8 cellular contexts compared by ENCODE assay signal in the genomic region with DNA sequence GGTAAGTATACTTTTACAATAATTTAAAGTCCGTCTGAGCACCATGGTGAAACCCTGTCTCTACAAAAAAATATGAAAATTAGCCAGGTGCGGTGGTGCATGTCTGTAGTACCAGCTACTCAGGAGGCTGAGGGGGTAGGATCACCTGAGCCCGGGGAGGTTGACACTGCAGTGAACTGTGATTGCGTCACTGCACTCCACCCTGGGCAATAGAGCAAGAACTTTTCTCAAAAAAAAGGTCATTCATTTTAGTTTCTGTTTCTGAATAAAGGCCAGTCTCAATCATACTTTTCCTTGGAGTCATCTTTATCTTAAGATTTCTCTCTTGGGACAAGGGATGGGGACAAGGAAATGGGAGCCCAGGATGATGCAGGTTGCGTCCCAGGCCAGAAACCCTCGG. TPM values are rescaled to one million over a fixed set of nuclear protein-coding genes. Genes with fewer than 3 reads are reported as not detected.
A peak's percentile ranks its signal among the peaks of the same experiment; 100 is the strongest.
DNase-seq lines count a peak whose midpoint lies in the region; ATAC-seq and TF ChIP-seq lines count a peak whose summit lies in the region.

No MANE protein-coding gene starts in this region.

- H3K27me3 ChIP-seq in mammary epithelial cell (ENCODE audit: insufficient read depth, low read length) (no peaks in the 10 kb centered on the region), aorta (ENCODE audit: control insufficient read depth in 1 of 2, insufficient read depth in 2 of 2, low read length in 1 of 2) (no peaks in the 10 kb centered on the region), mesendoderm (ENCODE audit: insufficient read depth, low read length, poor library complexity) (no peaks in the 10 kb centered on the region)

- no peak overlapping the region for H3K4me3 ChIP-seq in mammary epithelial cell (replicated peaks in 1 of 3; ENCODE audit: insufficient read depth in 1 of 3, low read depth in 2 of 3, low read length in 3 of 3)
- H3K4me3 ChIP-seq in aorta (ENCODE audit: low read length in 2 of 2) = no peak overlapping the region
- no peak overlapping the region for H3K4me3 ChIP-seq in mesendoderm (ENCODE audit: low read length)

- H2BK120ac ChIP-seq in mesendoderm (ENCODE audit: low read depth, low read length) = no peak overlapping the region

- H2BK15ac ChIP-seq in mesendoderm (replicated peaks; ENCODE audit: low read depth) = no peak overlapping the region

- H3K79me2 ChIP-seq in mammary epithelial cell (ENCODE audit: insufficient read depth, low read length) = peaks cover 51% of the 10 kb centered on the region
- H3K79me2 ChIP-seq in mesendoderm (ENCODE audit: control insufficient read depth, insufficient read depth, low read length) = no peaks in the 10 kb centered on the region

- POLR2A ChIA-PET in MCF 10A (lab: Yijun Ruan, JAX) = interaction anchor here (1.8 kb wide), 1 partner anchor 12 kb away, joined by 6 read pairs; a partner anchor contains a TSS

- TF ChIP-seq CTCF in MCF 10A (IDR thresholded peaks at IDR 0.05; ENCODE audit: unreplicated experiment) (no peak), mammary epithelial cell (conservative IDR thresholded peaks at IDR 0.05 in 1 of 2, IDR thresholded peaks at IDR 0.05 in 1 of 2; ENCODE audit: extremely low read depth in 1 of 2, insufficient read depth in 1 of 2, low read depth in 1 of 2, low read length in 2 of 2) (no peak), endothelial cell (IDR thresholded peaks at IDR 0.05; ENCODE audit: unreplicated experiment) (no peak)

- no peaks in the 10 kb centered on the region for H3K27me3 Mint-ChIP-seq in MCF 10A (ENCODE audit: insufficient read depth, unreplicated experiment)
- no peaks in the 10 kb centered on the region for H3K27me3 Mint-ChIP-seq in endothelial cell (ENCODE audit: unreplicated experiment)

- WGBS in mammary epithelial cell (ENCODE audit: low coverage, missing lambda C conversion rate) = 81% methylated on average over 6 of the region's 6 CpGs
- WGBS in aorta, 2 donors = 88 to 89% methylated on average over 6 of the region's 6 CpGs
- no CpG with 5 or more reads among the region's 6 CpGs for WGBS in mesendoderm (ENCODE audit: extremely low coverage, insufficient coverage, low lambda C conversion rate)

- no peak for DNase-seq in MCF 10A (ENCODE audit: unreplicated experiment)
- no peak for DNase-seq in mammary epithelial cell
- no peak for DNase-seq in endothelial cell (ENCODE audit: low spot score)
- no peak for DNase-seq in aorta
- DNase-seq in mesendoderm = no peak
- no peak for DNase-seq in NCI-H2171 treated with DMSO at 0.1 percent for 48 hours (lab: John Stamatoyannopoulos, UW)
- no peak for DNase-seq in NCI-H82 treated with DMSO at 0.1 percent for 48 hours (lab: John Stamatoyannopoulos, UW; ENCODE audit: unreplicated experiment)

- H2AFZ ChIP-seq in mammary epithelial cell (ENCODE audit: low read depth, low read length) = no peak overlapping the region

- H3K9me3 Mint-ChIP-seq in MCF 10A (ENCODE audit: unreplicated experiment) (no peaks in the 10 kb centered on the region), endothelial cell (ENCODE audit: unreplicated experiment) (no peaks in the 10 kb centered on the region)

- H3K9ac ChIP-seq in mammary epithelial cell (ENCODE audit: insufficient read depth, low read length) (no peak overlapping the region), mesendoderm (ENCODE audit: low read length) (no peak overlapping the region)

- peaks cover 2% of the 10 kb centered on the region for H3K79me1 ChIP-seq in mesendoderm (ENCODE audit: low read length)

- no peaks in the 10 kb centered on the region for H3K4me1 ChIP-seq in mammary epithelial cell (ENCODE audit: insufficient read depth, low read length)
- no peaks in the 10 kb centered on the region for H3K4me1 ChIP-seq in aorta (ENCODE audit: control insufficient read depth in 1 of 2, insufficient read depth in 2 of 2, low read length in 2 of 2)
- H3K4me1 ChIP-seq in mesendoderm (ENCODE audit: control insufficient read depth, low read depth, low read length) = no peaks in the 10 kb centered on the region

- no peak overlapping the region for H3K4me2 ChIP-seq in mammary epithelial cell (ENCODE audit: insufficient read depth, low read depth, low read length)
- no peak overlapping the region for H3K4me2 ChIP-seq in mesendoderm (ENCODE audit: low read length)

- no peak overlapping the region for H3K23ac ChIP-seq in mesendoderm (ENCODE audit: low read length)

- in situ Hi-C loops in mammary epithelial cell (cut with MboI; ENCODE audit: low sequenced_read_pairs in 2 of 2) = no loop called here

- peak; percentile 57 for ATAC-seq in HG03342 (IDR thresholded peaks at IDR 0.05; ENCODE audit: unreplicated experiment)
- no peak for ATAC-seq in aorta (ENCODE audit: low FRiP score)

- peak overlapping the region; percentile 55 for H3K27ac Mint-ChIP-seq in MCF 10A (ENCODE audit: low read depth, unreplicated experiment)
- H3K27ac Mint-ChIP-seq in endothelial cell (ENCODE audit: unreplicated experiment) = peak overlapping the region; percentile 20

- H3K27ac ChIP-seq in mammary epithelial cell (ENCODE audit: insufficient read depth, low read depth, low read length) (no peak overlapping the region), aorta (ENCODE audit: low read depth in 1 of 2, low read length in 2 of 2) (no peak overlapping the region), mesendoderm (ENCODE audit: low read depth, low read length) (no peak overlapping the region)

- H3K18ac ChIP-seq in mesendoderm (ENCODE audit: low read length) = no peak overlapping the region

- dilution Hi-C loops in mammary epithelial cell (cut with HindIII; ENCODE audit: low sequenced_read_pairs) = no loop called here

- peaks cover 37% of the 10 kb centered on the region for H3K36me3 Mint-ChIP-seq in MCF 10A (ENCODE audit: insufficient read depth, unreplicated experiment)
- no peaks in the 10 kb centered on the region for H3K36me3 Mint-ChIP-seq in endothelial cell (ENCODE audit: low read depth, unreplicated experiment)

- peaks cover 7% of the 10 kb centered on the region for H3K4me1 Mint-ChIP-seq in MCF 10A (ENCODE audit: insufficient read depth, unreplicated experiment)
- H3K4me1 Mint-ChIP-seq in endothelial cell (ENCODE audit: unreplicated experiment) = peaks cover 13% of the 10 kb centered on the region

- H4K8ac ChIP-seq in mesendoderm (ENCODE audit: low read depth, low read length) = no peak overlapping the region

- H4K20me1 ChIP-seq in mammary epithelial cell (ENCODE audit: insufficient read depth, low read length) = no peaks in the 10 kb centered on the region

- H3K9me3 ChIP-seq in mammary epithelial cell (replicated peaks; ENCODE audit: insufficient read depth, low read length) (no peaks in the 10 kb centered on the region), aorta (ENCODE audit: control insufficient read depth, low read length) (no peaks in the 10 kb centered on the region)

- peaks cover 14% of the 10 kb centered on the region for H3K36me3 ChIP-seq in mammary epithelial cell (ENCODE audit: insufficient read depth, low read length)
- H3K36me3 ChIP-seq in aorta (ENCODE audit: control insufficient read depth in 1 of 2, insufficient read depth in 2 of 2, low read length in 1 of 2) = peaks cover 2 to 12% of the 10 kb centered on the region in 2 donors
- H3K36me3 ChIP-seq in mesendoderm (ENCODE audit: control insufficient read depth, insufficient read depth, low read length) = no peaks in the 10 kb centered on the region

- H3K4ac ChIP-seq in mesendoderm (ENCODE audit: low read depth, low read length) = no peak overlapping the region

- no peak overlapping the region for H2AK5ac ChIP-seq in mesendoderm (ENCODE audit: low read length)

- H2BK5ac ChIP-seq in mesendoderm (ENCODE audit: low read length) = no peak overlapping the region

- intact Hi-C loops in MCF 10A (cut with micrococcal nuclease) (no loop called here), mammary epithelial cell (cut with micrococcal nuclease) (no loop called here), aorta (cut with DNase I) (no loop called here)

- no peak overlapping the region for H4K5ac ChIP-seq in mesendoderm (ENCODE audit: low read length)

- no peak overlapping the region for H3K56ac ChIP-seq in mesendoderm (ENCODE audit: low read length)

- BruUV-seq in MCF 10A (replicated peaks; lab: Mats Ljungman, UMichigan) (no TSS peak), mammary epithelial cell (replicated peaks; lab: Mats Ljungman, UMichigan) (no TSS peak)

- H3K4me3 Mint-ChIP-seq in MCF 10A (ENCODE audit: unreplicated experiment) = no peak overlapping the region
- H3K4me3 Mint-ChIP-seq in endothelial cell (ENCODE audit: unreplicated experiment) = no peak overlapping the region

- CTCF ChIA-PET in MCF 10A (lab: Yijun Ruan, JAX) = interaction anchor here (0.7 to 0.9 kb wide), 2 partner anchors 48 to 159 kb away, joined by 3 read pairs; no protein-coding TSS in a partner anchor
- CTCF ChIA-PET in mammary epithelial cell (lab: Charles Lee; ENCODE audit: low non-redundant PET) = no interaction called here

RNA-seq across cellular contexts. Expression of a gene that starts 12.9 kb away (rescaled TPM):
- total RNA-seq in MCF 10A (2022) (26.1 and 32.5 TPM in 2 replicates), mammary epithelial cell (100 to 1,000 TPM in 1 of 2 donors, 10 to 100 TPM in 1; 51.0 to 160 TPM), endothelial cell (ENCODE audit: unreplicated experiment) (55.4 TPM), aorta (10 to 100 TPM; 50.0 to 61.9 TPM)
- polyA plus RNA-seq in mammary epithelial cell (48.4 TPM), aorta (10 to 100 TPM; 16.5 to 24.7 TPM)
- polyA minus RNA-seq in mammary epithelial cell = 46.7 TPM
- 13.3 TPM for polyA plus RNA-seq in mesendoderm (2013, experiment 1 of 2)
- 13.3 TPM for polyA plus RNA-seq in mesendoderm (2013, experiment 2 of 2)

RNA-seq across cellular contexts. Expression of a gene that starts 16.0 kb away (rescaled TPM):
- total RNA-seq in MCF 10A (2022) (30.0 and 30.9 TPM in 2 replicates), mammary epithelial cell (10 to 100 TPM; 26.8 to 30.8 TPM), endothelial cell (ENCODE audit: unreplicated experiment) (89.1 TPM), aorta (10 to 100 TPM; 54.3 to 78.0 TPM)
- polyA plus RNA-seq in mammary epithelial cell (16.0 TPM), aorta (10 to 100 TPM in 1 of 2 donors, 1 to 10 TPM in 1; 9.3 to 24.8 TPM)
- polyA minus RNA-seq in mammary epithelial cell = 39.9 TPM
- polyA plus RNA-seq in mesendoderm (2013, experiment 1 of 2) = 11.5 TPM
- polyA plus RNA-seq in mesendoderm (2013, experiment 2 of 2) = 11.8 TPM

RNA-seq across cellular contexts. Expression of a gene that starts 36.2 kb away (rescaled TPM):
- total RNA-seq in MCF 10A (2022) (7.3 and 13.4 TPM in 2 replicates), mammary epithelial cell (10 to 100 TPM in 1 of 2 donors, 1 to 10 TPM in 1; 5.5 to 10.2 TPM), endothelial cell (ENCODE audit: unreplicated experiment) (21.9 TPM), aorta (10 to 100 TPM; 10.5 to 18.1 TPM)
- polyA plus RNA-seq in mammary epithelial cell (4.9 TPM), aorta (10 to 100 TPM; 17.8 to 18.4 TPM)
- not detected for polyA minus RNA-seq in mammary epithelial cell
- 5.0 TPM for polyA plus RNA-seq in mesendoderm (2013, experiment 1 of 2)
- 5.4 TPM for polyA plus RNA-seq in mesendoderm (2013, experiment 2 of 2)
